ENCODE assay signal across 8 cellular contexts in genomic region chr16:88743693-88744519, GRCh38. TPM values are rescaled to one million over a fixed set of nuclear protein-coding genes. Genes with fewer than 3 reads are reported as not detected.
DNase-seq lines count a peak whose midpoint lies in the region; FAIRE-seq and TF ChIP-seq lines count a peak whose summit lies in the region.

No MANE protein-coding gene starts in this region.

- H3K4me1 Mint-ChIP-seq in activated T-helper 1 cell treated with anti-CD3 and anti-CD28 coated beads, Interleukin-12 subunit alpha, Interleukin-12 subunit beta, Interleukin-2, Interleukin-4 antibody, amounts not matched to agents 30 ng/mL and 10 ng/mL and 1 ng/mL, durations not matched to agents 14 hours and 24 hours and 36 hours (ENCODE audit: low read depth): peaks cover 10% of the 10 kb centered on the region
- H3K4me1 Mint-ChIP-seq in neural crest cell: no peaks in the 10 kb centered on the region

- H3K36me3 Mint-ChIP-seq in activated T-helper 1 cell treated with anti-CD3 and anti-CD28 coated beads, Interleukin-12 subunit alpha, Interleukin-12 subunit beta, Interleukin-2, Interleukin-4 antibody, amounts not matched to agents 30 ng/mL and 10 ng/mL and 1 ng/mL, durations not matched to agents 14 hours and 24 hours and 36 hours (ENCODE audit: low read depth): peaks cover 2% of the 10 kb centered on the region
- no peaks in the 10 kb centered on the region for H3K36me3 Mint-ChIP-seq in neural crest cell (ENCODE audit: low read depth)

- FAIRE-seq in GM18507 (lab: Jason Lieb, UNC): peak; percentile 80

- H3K27me3 ChIP-seq in Peyer's patch (no peaks in the 10 kb centered on the region), stomach smooth muscle (ENCODE audit: control insufficient read depth in 1 of 2, insufficient read depth in 2 of 2, low read length in 2 of 2) (no peaks in the 10 kb centered on the region)

- peaks cover 0 to 18% (median 0%) of the 10 kb centered on the region in 3 donors for H3K36me3 ChIP-seq in Peyer's patch
- H3K36me3 ChIP-seq in stomach smooth muscle (ENCODE audit: control insufficient read depth in 2 of 2, insufficient read depth in 2 of 2, low read length in 2 of 2): peaks cover 0 to 10% of the 10 kb centered on the region in 2 donors

- TF ChIP-seq CTCF in AG04449 (IDR thresholded peaks at IDR 0.05; ENCODE audit: insufficient read depth, low read length, missing control alignments) (peak; percentile 93), Peyer's patch (IDR thresholded peaks at IDR 0.05) (peak; percentile 82 to 92 (median 86)), fibroblast of pulmonary artery (IDR thresholded peaks at IDR 0.05; ENCODE audit: low read length, missing control alignments) (peak; percentile 87), neural crest cell (conservative IDR thresholded peaks at IDR 0.05) (peak; percentile 88)

- H3K27me3 Mint-ChIP-seq in activated T-helper 1 cell treated with anti-CD3 and anti-CD28 coated beads, Interleukin-12 subunit alpha, Interleukin-12 subunit beta, Interleukin-2, Interleukin-4 antibody, amounts not matched to agents 30 ng/mL and 10 ng/mL and 1 ng/mL, durations not matched to agents 14 hours and 24 hours and 36 hours (ENCODE audit: insufficient read depth): no peaks in the 10 kb centered on the region
- H3K27me3 Mint-ChIP-seq in neural crest cell (ENCODE audit: low read depth): no peaks in the 10 kb centered on the region

- peak overlapping the region in 1 of 2 donors; percentile 42 for H3K9ac ChIP-seq in stomach smooth muscle (ENCODE audit: low read length in 2 of 2)

- H3K27ac ChIP-seq in Peyer's patch (peak overlapping the region in 1 of 4 donors; percentile 31), stomach smooth muscle (ENCODE audit: low read length) (peak overlapping the region; percentile 37)

- H3K4me3 Mint-ChIP-seq in activated T-helper 1 cell treated with anti-CD3 and anti-CD28 coated beads, Interleukin-12 subunit alpha, Interleukin-12 subunit beta, Interleukin-2, Interleukin-4 antibody, amounts not matched to agents 30 ng/mL and 10 ng/mL and 1 ng/mL, durations not matched to agents 14 hours and 24 hours and 36 hours: no peak overlapping the region
- H3K4me3 Mint-ChIP-seq in neural crest cell: no peak overlapping the region

- peaks cover 0 to 37% (median 20%) of the 10 kb centered on the region in 4 donors for H3K4me1 ChIP-seq in Peyer's patch
- peaks cover 48% of the 10 kb centered on the region for H3K4me1 ChIP-seq in stomach smooth muscle (ENCODE audit: control insufficient read depth, insufficient read depth, low read length)

- no peak for DNase-seq in AG04449 (ENCODE audit: low read depth, low spot score)
- DNase-seq in GM18507 (ENCODE audit: extremely low spot score, insufficient read length, low read depth): peak; percentile 53
- DNase-seq in Peyer's patch: peak; percentile 73 to 92 (median 88)
- DNase-seq in activated T-helper 1 cell treated with anti-CD3 and anti-CD28 coated beads, Interleukin-12 subunit alpha, Interleukin-12 subunit beta, Interleukin-2, Interleukin-4 antibody, amounts not matched to agents 30 ng/mL and 10 ng/mL and 1 ng/mL, durations not matched to agents 14 hours and 24 hours and 36 hours (ENCODE audit: low spot score): peak; percentile 47
- peak; percentile 73 for DNase-seq in fibroblast of pulmonary artery (ENCODE audit: low read depth)
- peak; percentile 87 for DNase-seq in neural crest cell (ENCODE audit: low read depth, low spot score)
- no peak for DNase-seq in KG1 (lab: John Stamatoyannopoulos, UW)

- POLR2A ChIA-PET in AG04449 (lab: Yijun Ruan, JAX): interaction anchor here (1.5 kb wide), 1 partner anchor 41 kb away, joined by 3 read pairs; the partner anchor contains the start of gene PIEZO1

- intact Hi-C loops in activated T-helper 1 cell treated with anti-CD3 and anti-CD28 coated beads, Interleukin-12 subunit alpha, Interleukin-12 subunit beta, Interleukin-2, Interleukin-4 antibody, amounts not matched to agents 30 ng/mL and 10 ng/mL and 1 ng/mL, durations not matched to agents 14 hours and 24 hours and 36 hours (cut with micrococcal nuclease): loop anchor here (1.0 to 2.0 kb wide), 4 partner anchors 41 to 423 kb away; partner anchors contain the start of genes GALNS, PIEZO1 and TRAPPC2L

- TF ChIP-seq POLR2A in Peyer's patch (IDR thresholded peaks at IDR 0.05): no peak

- H3K9me3 ChIP-seq in Peyer's patch: no peaks in the 10 kb centered on the region
- H3K9me3 ChIP-seq in stomach smooth muscle (ENCODE audit: control insufficient read depth in 2 of 2, low read length in 2 of 2): no peaks in the 10 kb centered on the region

- no peak overlapping the region for H3K4me3 ChIP-seq in AG04449 (ENCODE audit: low read depth, low read length)
- no peak overlapping the region for H3K4me3 ChIP-seq in Peyer's patch
- no peak overlapping the region for H3K4me3 ChIP-seq in fibroblast of pulmonary artery (replicated peaks; ENCODE audit: low read depth, low read length)
- H3K4me3 ChIP-seq in stomach smooth muscle (ENCODE audit: low read length in 2 of 2): peak overlapping the region in 1 of 2 donors; percentile 22

- no peak overlapping the region for H3K27ac Mint-ChIP-seq in activated T-helper 1 cell treated with anti-CD3 and anti-CD28 coated beads, Interleukin-12 subunit alpha, Interleukin-12 subunit beta, Interleukin-2, Interleukin-4 antibody, amounts not matched to agents 30 ng/mL and 10 ng/mL and 1 ng/mL, durations not matched to agents 14 hours and 24 hours and 36 hours
- no peak overlapping the region for H3K27ac Mint-ChIP-seq in neural crest cell (ENCODE audit: unreplicated experiment)

- CTCF ChIA-PET in AG04449 (lab: Yijun Ruan, JAX): interaction anchor here (0.6 to 25.4 kb wide), 24 partner anchors 8 to 474 kb away, joined by 3 to 544 read pairs (median 4); partner anchors contain the start of genes PIEZO1 and ZNF778

- H3K9me3 Mint-ChIP-seq in activated T-helper 1 cell treated with anti-CD3 and anti-CD28 coated beads, Interleukin-12 subunit alpha, Interleukin-12 subunit beta, Interleukin-2, Interleukin-4 antibody, amounts not matched to agents 30 ng/mL and 10 ng/mL and 1 ng/mL, durations not matched to agents 14 hours and 24 hours and 36 hours: no peaks in the 10 kb centered on the region
- H3K9me3 Mint-ChIP-seq in neural crest cell: no peaks in the 10 kb centered on the region

RNA-seq across cellular contexts. Expression of gene CTU2, which starts 37.6 kb away (rescaled TPM):
- 10 to 100 TPM in 2 of 4 donors, 1 to 10 TPM in 2; 3.9 to 25.1 (median 9.3) TPM for total RNA-seq in Peyer's patch
- 66.3 and 74.7 TPM in 2 replicates for total RNA-seq in activated T-helper 1 cell treated with anti-CD3 and anti-CD28 coated beads, Interleukin-12 subunit alpha, Interleukin-12 subunit beta, Interleukin-2, Interleukin-4 antibody, amounts not matched to agents 30 ng/mL and 10 ng/mL and 1 ng/mL, durations not matched to agents 14 hours and 24 hours and 36 hours
- total RNA-seq in neural crest cell: 27.4 and 32.1 TPM in 2 replicates

RNA-seq across cellular contexts. Expression of gene RNF166, which starts 37.7 kb away (rescaled TPM):
- total RNA-seq in Peyer's patch (10 to 100 TPM; 14.5 to 64.4 (median 23.1) TPM), neural crest cell (30.7 and 31.3 TPM in 2 replicates)
- total RNA-seq in activated T-helper 1 cell treated with anti-CD3 and anti-CD28 coated beads, Interleukin-12 subunit alpha, Interleukin-12 subunit beta, Interleukin-2, Interleukin-4 antibody, amounts not matched to agents 30 ng/mL and 10 ng/mL and 1 ng/mL, durations not matched to agents 14 hours and 24 hours and 36 hours: 42.4 and 45.0 TPM in 2 replicates

RNA-seq across cellular contexts. Expression of gene PIEZO1, which starts 41.1 kb away (rescaled TPM):
- total RNA-seq in Peyer's patch: 100 to 1,000 TPM in 3 of 4 donors, 10 to 100 TPM in 1; 76.9 to 218 (median 183) TPM
- total RNA-seq in activated T-helper 1 cell treated with anti-CD3 and anti-CD28 coated beads, Interleukin-12 subunit alpha, Interleukin-12 subunit beta, Interleukin-2, Interleukin-4 antibody, amounts not matched to agents 30 ng/mL and 10 ng/mL and 1 ng/mL, durations not matched to agents 14 hours and 24 hours and 36 hours: 214 and 217 TPM in 2 replicates
- total RNA-seq in neural crest cell: 17.8 and 20.7 TPM in 2 replicates

RNA-seq across cellular contexts. Expression of gene SNAI3, which starts 57.6 kb away (rescaled TPM):
- under 1 TPM in 2 of 4 donors, not detected in 2; 0.70 to 0.80 TPM for total RNA-seq in Peyer's patch
- 1.8 and 2.4 TPM in 2 replicates for total RNA-seq in activated T-helper 1 cell treated with anti-CD3 and anti-CD28 coated beads, Interleukin-12 subunit alpha, Interleukin-12 subunit beta, Interleukin-2, Interleukin-4 antibody, amounts not matched to agents 30 ng/mL and 10 ng/mL and 1 ng/mL, durations not matched to agents 14 hours and 24 hours and 36 hours
- total RNA-seq in neural crest cell: not detected in 2 replicates

RNA-seq across cellular contexts. Expression of gene CDT1, which starts 59.7 kb away (rescaled TPM):
- total RNA-seq in Peyer's patch: 10 to 100 TPM in 2 of 4 donors, 1 to 10 TPM in 2; 7.9 to 28.1 (median 10.1) TPM
- total RNA-seq in activated T-helper 1 cell treated with anti-CD3 and anti-CD28 coated beads, Interleukin-12 subunit alpha, Interleukin-12 subunit beta, Interleukin-2, Interleukin-4 antibody, amounts not matched to agents 30 ng/mL and 10 ng/mL and 1 ng/mL, durations not matched to agents 14 hours and 24 hours and 36 hours: 95.4 and 97.3 TPM in 2 replicates
- total RNA-seq in neural crest cell: 79.6 and 79.9 TPM in 2 replicates

Comparison
In these comparisons a context has a peak if more than half of its experiments do, and no peak if none do; other contexts are left out.
1. DNase-seq: peak in GM18507 (single experiment), Peyer's patch (3 of 3), activated T-helper 1 cell treated with anti-CD3 and anti-CD28 coated beads, Interleukin-12 subunit alpha, Interleukin-12 subunit beta, Interleukin-2, Interleukin-4 antibody, amounts not matched to agents 30 ng/mL and 10 ng/mL and 1 ng/mL, durations not matched to agents 14 hours and 24 hours and 36 hours (single experiment), fibroblast of pulmonary artery (single experiment) and neural crest cell (single experiment); none in AG04449 (single experiment) and KG1 (single experiment).
2. Peak in every context shown above with its lines, with median percentiles within 50 percentile points of each other: CTCF ChIP-seq.